8 cellular contexts compared by ENCODE assay signal in genomic region chr14:103385994-103386491, GRCh38. TPM values are rescaled to one million over a fixed set of nuclear protein-coding genes. Genes with fewer than 3 reads are reported as not detected.
DNase-seq lines count a peak whose midpoint lies in the region; TF ChIP-seq lines count a peak whose summit lies in the region.

No MANE protein-coding gene starts in this region.

- peak overlapping the region; percentile 93 to 99 (median 96) for H3K27ac Mint-ChIP-seq in CD8-positive, alpha-beta memory T cell

- H3K79me2 ChIP-seq in GM23248 (ENCODE audit: insufficient read depth): peaks cover 76% of the 10 kb centered on the region

- no peak for TF ChIP-seq EP300 in ovary (IDR thresholded peaks at IDR 0.05)

- H3K4me1 ChIP-seq in CD8-positive, alpha-beta memory T cell (ENCODE audit: insufficient read depth, low read length): peaks cover 39% of the 10 kb centered on the region
- H3K4me1 ChIP-seq in GM23248 (ENCODE audit: insufficient read depth) (peaks cover 18% of the 10 kb centered on the region), ovary (ENCODE audit: insufficient read depth) (peaks cover 5% of the 10 kb centered on the region)

- H3K9me3 ChIP-seq in CD8-positive, alpha-beta memory T cell (ENCODE audit: low read length): no peaks in the 10 kb centered on the region
- H3K9me3 ChIP-seq in GM23248 (ENCODE audit: low read depth): no peaks in the 10 kb centered on the region
- no peaks in the 10 kb centered on the region for H3K9me3 ChIP-seq in ovary

- in situ Hi-C loops in GM23248 (cut with MboI): no loop called here

- peak in 4 of 5 donors; percentile 20 to 56 (median 30) for DNase-seq in CD8-positive, alpha-beta memory T cell
- DNase-seq in GM23248 (peak; percentile 78), NCI-H2171 treated with DMSO at 0.1 percent for 48 hours (lab: John Stamatoyannopoulos, UW) (peak; percentile 32), germinal center (ENCODE audit: low spot score) (peak; percentile 30), ovary (peak in 3 of 5 donors; percentile 25 to 52 (median 36)), ureter (ENCODE audit: low spot score) (no peak), dedifferentiated amniotic fluid mesenchymal stem cell (ENCODE audit: extremely low spot score) (no peak)
- peak; percentile 31 for DNase-seq in activated effector memory CD4-positive, alpha-beta T cell treated with Interleukin-2 at 50 U/mL for 16 hours

- peaks cover 35 to 54% (median 47%) of the 10 kb centered on the region in 3 donors for H3K4me1 Mint-ChIP-seq in CD8-positive, alpha-beta memory T cell

- 0 to 1% methylated on average over 31 of the region's 31 CpGs for WGBS in GM23248 (ENCODE audit: low coverage in 1 of 2, low lambda C conversion rate in 2 of 2, missing lambda C conversion rate in 2 of 2), 2 experiments
- 0% methylated on average over 29 to 31 of the region's 31 CpGs for WGBS in ovary, 3 donors

- TF ChIP-seq POLR2A in ovary (IDR thresholded peaks at IDR 0.05): no peak

- H3K4me2 ChIP-seq in GM23248 (ENCODE audit: unreplicated experiment): peak overlapping the region; percentile 90

- no peaks in the 10 kb centered on the region for H3K9me3 Mint-ChIP-seq in CD8-positive, alpha-beta memory T cell

- peak overlapping the region; percentile 88 for H3K4me3 ChIP-seq in CD8-positive, alpha-beta memory T cell (ENCODE audit: low read length)
- H3K4me3 ChIP-seq in GM23248 (peak overlapping the region; percentile 83), ovary (peak overlapping the region; percentile 68)

- peak overlapping the region; percentile 95 for H3K9ac ChIP-seq in GM23248

- CTCF ChIA-PET in CD8-positive, alpha-beta memory T cell (lab: Charles Lee): interaction anchor here (1.9 kb wide), 1 partner anchor 8 kb away, joined by 9 read pairs; no protein-coding TSS in a partner anchor

- no peaks in the 10 kb centered on the region for H3K36me3 ChIP-seq in CD8-positive, alpha-beta memory T cell (ENCODE audit: insufficient read depth, low read length)
- H3K36me3 ChIP-seq in GM23248 (ENCODE audit: low read depth) (no peaks in the 10 kb centered on the region), ovary (no peaks in the 10 kb centered on the region)

- H3K27me3 ChIP-seq in CD8-positive, alpha-beta memory T cell (ENCODE audit: insufficient read depth, low read length, poor library complexity, severe bottlenecking): no peaks in the 10 kb centered on the region
- no peaks in the 10 kb centered on the region for H3K27me3 ChIP-seq in GM23248 (replicated peaks; ENCODE audit: insufficient read depth)
- no peaks in the 10 kb centered on the region for H3K27me3 ChIP-seq in ovary

- H3K9me2 ChIP-seq in GM23248 (ENCODE audit: insufficient read depth): no peaks in the 10 kb centered on the region

- H2AFZ ChIP-seq in GM23248: peak overlapping the region; percentile 88; the same call in 1 of the 2 replicates

- intact Hi-C loops in ovary (cut with DNase I): loop anchor here in 2 of 4 donors (5.0 to 10.0 kb wide), 2 partner anchors 49 to 51 kb away; partner anchors contain the start of gene EIF5 (in 1 of the 2)

- POLR2A ChIA-PET in CD8-positive, alpha-beta memory T cell (lab: Charles Lee): no interaction called here

- peaks cover 26% of the 10 kb centered on the region; the same call in 1 of the 2 replicates for H4K20me1 ChIP-seq in GM23248 (ENCODE audit: insufficient read depth)

- TF ChIP-seq CTCF in ovary (IDR thresholded peaks at IDR 0.05): no peak

- peaks cover 0 to 1% of the 10 kb centered on the region in 2 donors for H3K27me3 Mint-ChIP-seq in CD8-positive, alpha-beta memory T cell

- peak overlapping the region; percentile 87 for H3K27ac ChIP-seq in CD8-positive, alpha-beta memory T cell (ENCODE audit: low read depth, low read length)
- H3K27ac ChIP-seq in GM23248: peak overlapping the region; percentile 89
- peak overlapping the region; percentile 83 to 94 for H3K27ac ChIP-seq in ovary

- H3F3A ChIP-seq in GM23248 (ENCODE audit: insufficient read depth): peaks cover 34% of the 10 kb centered on the region

- H3K36me3 Mint-ChIP-seq in CD8-positive, alpha-beta memory T cell: peaks cover 0 to 14% (median 0%) of the 10 kb centered on the region in 3 donors

- H3K4me3 Mint-ChIP-seq in CD8-positive, alpha-beta memory T cell: peak overlapping the region; percentile 95 to 99 (median 98)

RNA-seq across cellular contexts. Expression of gene MARK3, which starts 0.8 kb away (rescaled TPM):
- 10 to 100 TPM; 91.9 to 92.7 TPM for total RNA-seq in CD8-positive, alpha-beta memory T cell
- 45.7 TPM for polyA plus RNA-seq in CD8-positive, alpha-beta memory T cell
- total RNA-seq in GM23248 (2014; rRNA removed; shearing (Covaris generic)): 80.6 and 107 TPM in 2 replicates
- polyA plus RNA-seq in GM23248 (2016; fragmentation: Nextera tagmentation; extraction: Ambion mirVana) (32.3 and 32.9 TPM in 2 replicates), ovary (10 to 100 TPM; 46.4 to 60.1 TPM)
- total RNA-seq in ovary (100 to 1,000 TPM in 1 of 7 donors, 10 to 100 TPM in 6; 63.8 to 110 (median 79.8) TPM), ureter (140 TPM)

RNA-seq across cellular contexts. Expression of gene EIF5, which starts 52.0 kb away (rescaled TPM):
- total RNA-seq in CD8-positive, alpha-beta memory T cell: 100 to 1,000 TPM; 394 to 409 TPM
- polyA plus RNA-seq in CD8-positive, alpha-beta memory T cell: 312 TPM
- total RNA-seq in GM23248 (2014; rRNA removed; shearing (Covaris generic)): 133 and 156 TPM in 2 replicates
- polyA plus RNA-seq in GM23248 (2016; fragmentation: Nextera tagmentation; extraction: Ambion mirVana) (502 and 518 TPM in 2 replicates), ovary (10 to 100 TPM; 73.0 to 97.9 TPM)
- total RNA-seq in ovary (100 to 1,000 TPM in 6 of 7 donors, 10 to 100 TPM in 1; 76.7 to 169 (median 134) TPM), ureter (194 TPM)

Comparison
In these comparisons a context has a peak if more than half of its experiments do, and no peak if none do; other contexts are left out.
1. DNase-seq: peak in CD8-positive, alpha-beta memory T cell (4 of 5), GM23248 (single experiment), NCI-H2171 treated with DMSO at 0.1 percent for 48 hours (single experiment), activated effector memory CD4-positive, alpha-beta T cell treated with Interleukin-2 at 50 U/mL for 16 hours (single experiment), germinal center (single experiment) and ovary (3 of 5); none in ureter (single experiment) and dedifferentiated amniotic fluid mesenchymal stem cell (single experiment).
2. Peak in every context shown above with its lines, with median percentiles within 50 percentile points of each other: H3K27ac ChIP-seq and H3K4me3 ChIP-seq.